In the genomic region with DNA sequence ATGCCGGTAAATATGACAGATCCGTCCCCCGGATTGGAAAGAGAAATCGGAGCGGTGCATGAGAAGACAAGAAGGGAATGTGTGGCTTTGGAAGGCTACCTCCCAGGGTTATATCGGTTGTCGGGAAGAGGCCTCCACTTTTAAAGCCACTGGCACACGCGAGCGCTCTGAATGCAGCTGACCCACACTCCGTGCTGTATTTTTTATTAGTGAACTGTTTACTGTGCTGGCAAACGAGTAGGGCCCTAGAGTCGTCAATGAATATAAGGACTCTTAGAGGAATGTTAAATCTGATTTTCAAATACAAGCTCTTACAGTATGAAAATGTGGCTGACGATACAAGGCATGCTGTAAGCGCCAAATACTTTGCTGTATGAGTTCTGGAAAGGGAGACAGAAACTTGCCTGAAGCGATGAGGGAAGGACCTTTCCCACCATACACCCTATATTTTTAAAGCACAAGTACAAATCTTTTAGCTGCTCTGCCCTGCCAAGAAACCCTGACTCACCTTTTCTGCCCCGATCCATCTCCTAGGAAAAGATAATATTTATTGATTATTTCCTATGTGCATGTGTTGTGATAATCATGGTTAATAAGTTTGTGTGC, we compare ENCODE assay signal across 8 cellular contexts. TPM values are rescaled to one million over a fixed set of nuclear protein-coding genes. Genes with fewer than 3 reads are reported as not detected.
DNase-seq lines count a peak whose midpoint lies in the region; ATAC-seq, FAIRE-seq and TF ChIP-seq lines count a peak whose summit lies in the region.

No MANE protein-coding gene starts in this region.

- no peak for TF ChIP-seq EP300 in GM12878 (IDR thresholded peaks at IDR 0.05; ENCODE audit: borderline replicate concordance in 1 of 2, control insufficient read depth in 1 of 2, low read depth in 2 of 2, low read length in 2 of 2)

- peaks cover 2% of the 10 kb centered on the region; the same call in 1 of the 2 replicates for H3K79me2 ChIP-seq in GM12878 (ENCODE audit: control insufficient read depth, insufficient read depth, low read length)

- H3K27me3 ChIP-seq in GM12878 (replicated peaks in 1 of 2; ENCODE audit: control insufficient read depth in 2 of 2, insufficient read depth in 2 of 2, low read length in 1 of 2) (no peaks in the 10 kb centered on the region), thymus (ENCODE audit: control insufficient read depth, insufficient read depth) (no peaks in the 10 kb centered on the region)

- RAD21 ChIA-PET in GM12878 (lab: Charles Lee; ENCODE audit: unreplicated experiment): interaction anchor here (0.6 to 7.1 kb wide), 18 partner anchors 9 to 301 kb away, joined by 3 to 82 read pairs (median 4); a partner anchor contains a TSS

- H3K27ac ChIP-seq in GM12878 (ENCODE audit: control insufficient read depth, insufficient read depth) (no peak overlapping the region; the same call in 1 of the 2 replicates), thymus (ENCODE audit: low read depth) (peak overlapping the region; percentile 88)

- 6% methylated on average over 17 of the region's 17 CpGs for WGBS in GM12878 (ENCODE audit: insufficient coverage, insufficient replicate concordance, low lambda C conversion rate, missing lambda C conversion rate)
- 6% methylated on average over 17 of the region's 17 CpGs for WGBS in thymus

- H3K4me3 ChIP-seq in GM12878: peak overlapping the region; percentile 92
- peak overlapping the region; percentile 97 for H3K4me3 ChIP-seq in thymus (ENCODE audit: low read length)

- CTCF ChIA-PET in GM12878 (lab: Yijun Ruan, JAX): interaction anchor here (0.6 to 7.5 kb wide), 11 partner anchors 9 to 302 kb away, joined by 3 to 77 read pairs (median 4); a partner anchor contains a TSS

- H4K20me1 ChIP-seq in GM12878 (ENCODE audit: control insufficient read depth, insufficient read depth): no peaks in the 10 kb centered on the region

- peak overlapping the region; percentile 91 for H3K4me2 ChIP-seq in GM12878 (ENCODE audit: control insufficient read depth, insufficient read depth)

- ATAC-seq in HG03354 (IDR thresholded peaks at IDR 0.05; ENCODE audit: poor library complexity, severe bottlenecking, unreplicated experiment) (peak; percentile 1), GM12878 (peak; percentile 5), left colon (peak; percentile 6), GM18520 (IDR thresholded peaks at IDR 0.05; ENCODE audit: unreplicated experiment) (no peak)

- SMC1A ChIA-PET in GM12878 (lab: Charles Lee; ENCODE audit: uncharacterized antibody, unreplicated experiment): interaction anchor here (0.6 to 5.8 kb wide), 20 partner anchors 9 to 304 kb away, joined by 3 to 77 read pairs (median 4); a partner anchor contains a TSS

- H3K36me3 ChIP-seq in GM12878 (ENCODE audit: control insufficient read depth in 2 of 2, insufficient read depth in 2 of 2, low read length in 1 of 2): no peaks in the 10 kb centered on the region
- H3K36me3 ChIP-seq in thymus (ENCODE audit: control insufficient read depth, insufficient read depth): no peaks in the 10 kb centered on the region

- TF ChIP-seq POLR2A in GM12878 (IDR thresholded peaks at IDR 0.05; ENCODE audit: low read depth, low read length): no peak

- FAIRE-seq in GM12878 (lab: Jason Lieb, UNC): no peak

- TF ChIP-seq RAD21 in GM12878 (IDR thresholded peaks at IDR 0.05; ENCODE audit: insufficient read depth, low read depth, low read length): no peak

- H3K4me1 ChIP-seq in GM12878 (ENCODE audit: control insufficient read depth, insufficient read depth, low read length): no peaks in the 10 kb centered on the region; the same call in 1 of the 2 replicates
- peaks cover 12% of the 10 kb centered on the region for H3K4me1 ChIP-seq in thymus (ENCODE audit: control insufficient read depth, insufficient read depth, low read length)

- DNase-seq in DMS114 treated with DMSO at 0.1 percent for 48 hours (lab: John Stamatoyannopoulos, UW; ENCODE audit: unreplicated experiment) (peak; percentile 12), GM12878 (ENCODE audit: low read depth, low spot score) (no peak), left colon (no peak), iPS-NIHi7 (ENCODE audit: extremely low spot score) (no peak), NCI-H446 treated with DMSO at 0.1 percent for 48 hours (lab: John Stamatoyannopoulos, UW) (no peak)

- intact Hi-C loops in GM12878 (cut with micrococcal nuclease; ENCODE audit: unreplicated experiment): loop anchor here (2.0 to 5.0 kb wide), 2 partner anchors 17 to 131 kb away; a partner anchor contains a TSS
- intact Hi-C loops in left colon (cut with DNase I, micrococcal nuclease): loop anchor here in 1 of 2 donors (10.0 kb wide), 1 partner anchor 129 kb away; a partner anchor contains a TSS

- no peak for TF ChIP-seq CTCF in GM12878 (IDR thresholded peaks at IDR 0.05 in 2 of 3, conservative IDR thresholded peaks at IDR 0.05 in 1 of 3; ENCODE audit: control insufficient read depth in 2 of 3, extremely low read depth in 1 of 3, insufficient read depth in 1 of 3, low read depth in 3 of 3, low read length in 3 of 3)

- peak overlapping the region; percentile 70; the same call in 1 of the 2 replicates for H3K9ac ChIP-seq in GM12878 (ENCODE audit: control insufficient read depth, insufficient read depth, low read length)

- BruUV-seq in GM12878 (replicated peaks; lab: Mats Ljungman, UMichigan): no TSS peak

- H3K9me3 ChIP-seq in GM12878 (replicated peaks; ENCODE audit: control insufficient read depth, insufficient read depth, low read length) (no peaks in the 10 kb centered on the region), thymus (ENCODE audit: control insufficient read depth) (no peaks in the 10 kb centered on the region)

- POLR2A ChIA-PET in GM12878 (lab: Charles Lee): interaction anchor here (0.5 to 7.8 kb wide), 14 partner anchors 9 to 288 kb away, joined by 3 to 52 read pairs (median 4); a partner anchor contains a TSS

- peak overlapping the region; percentile 82 for H2AFZ ChIP-seq in GM12878 (ENCODE audit: control insufficient read depth, low read depth, low read length)

- in situ Hi-C loops in GM12878 (cut with MboI): no loop called here

TF ChIP-seq in GM12878, 131 proteins besides CTCF, POLR2A, EP300 and RAD21 (continues in another document):
- TF ChIP-seq EED (IDR thresholded peaks at IDR 0.05; ENCODE audit: low read depth): peak; percentile 8; the same call in 1 of the 2 replicates

RNA-seq across cellular contexts. Expression of a gene that starts 15.8 kb away (rescaled TPM):
- total RNA-seq in GM12878 (2013; cell fraction: nucleolus; rRNA removed): 41.0 and 44.3 TPM in 2 replicates
- total RNA-seq in GM12878 (2014; rRNA removed): 20.9 and 23.9 TPM in 2 replicates
- total RNA-seq in GM12878 (2014; rRNA removed; fragmentation: Illumina TruSeq; extraction: Trizol): 26.9 and 27.7 TPM in 2 replicates
- 22.5 and 28.3 TPM in 2 replicates for total RNA-seq in GM12878 (2021)
- 9.8 TPM for polyA plus RNA-seq in GM12878 (2011; ENCODE audit: low read depth)
- 9.1 and 9.4 TPM in 2 replicates for polyA plus RNA-seq in GM12878 (2011; rRNA removed)
- polyA plus RNA-seq in GM12878 (2011; cell fraction: cytosol; rRNA removed): 1.9 and 2.9 TPM in 2 replicates
- polyA plus RNA-seq in GM12878 (2011; cell fraction: nucleus; rRNA removed): 9.2 and 9.6 TPM in 2 replicates
- 10.1 and 12.5 TPM in 2 replicates for polyA plus RNA-seq in GM12878 (2012)
- polyA plus RNA-seq in GM12878 (2014; fragmentation: Illumina TruSeq; extraction: Trizol): 21.4 and 35.8 TPM in 2 replicates
- polyA plus RNA-seq in GM12878 (2014; fragmentation: Nextera tagmentation; extraction: Ambion mirVana): 1 to 10 TPM; 6.5 to 7.3 TPM
- polyA plus RNA-seq in GM12878 (2014; rRNA removed): 14.8 and 15.1 TPM in 2 replicates
- polyA plus RNA-seq in GM12878 (2016; fragmentation: Nextera tagmentation; extraction: Ambion mirVana): 10 to 100 TPM in 1 of 2 experiments, 1 to 10 TPM in 1; 5.1 to 11.1 TPM
- polyA minus RNA-seq in GM12878 (2011; rRNA and poly(A)+ RNA removed): 3.1 and 5.6 TPM in 2 replicates
- polyA minus RNA-seq in GM12878 (2011; cell fraction: cytosol; rRNA and poly(A)+ RNA removed): 1.7 and 2.3 TPM in 2 replicates
- 4.6 and 7.8 TPM in 2 replicates for polyA minus RNA-seq in GM12878 (2011; cell fraction: nucleus; rRNA and poly(A)+ RNA removed)
- 10 to 100 TPM; 37.2 to 37.8 TPM for total RNA-seq in left colon
- 37.3 TPM for polyA plus RNA-seq in thymus

RNA-seq across cellular contexts. Expression of a gene that starts 17.6 kb away (rescaled TPM):
- 16.7 and 17.2 TPM in 2 replicates for total RNA-seq in GM12878 (2013; cell fraction: nucleolus; rRNA removed)
- total RNA-seq in GM12878 (2014; rRNA removed) (19.9 and 22.1 TPM in 2 replicates), GM12878 (2014; rRNA removed; fragmentation: Illumina TruSeq; extraction: Trizol) (28.5 and 29.2 TPM in 2 replicates), GM12878 (2021) (33.3 and 34.2 TPM in 2 replicates), left colon (10 to 100 TPM; 18.4 to 19.7 TPM)
- 25.5 TPM for polyA plus RNA-seq in GM12878 (2011; ENCODE audit: low read depth)
- polyA plus RNA-seq in GM12878 (2011; rRNA removed) (18.7 and 23.6 TPM in 2 replicates), GM12878 (2014; fragmentation: Illumina TruSeq; extraction: Trizol) (60.7 and 66.8 TPM in 2 replicates), GM12878 (2014; fragmentation: Nextera tagmentation; extraction: Ambion mirVana) (10 to 100 TPM; 15.8 to 21.1 TPM), GM12878 (2014; rRNA removed) (33.5 and 38.9 TPM in 2 replicates), GM12878 (2016; fragmentation: Nextera tagmentation; extraction: Ambion mirVana) (10 to 100 TPM; 21.5 to 23.4 TPM), thymus (53.9 TPM)
- 12.4 and 14.0 TPM in 2 replicates for polyA plus RNA-seq in GM12878 (2011; cell fraction: cytosol; rRNA removed)
- polyA plus RNA-seq in GM12878 (2011; cell fraction: nucleus; rRNA removed): 10.9 and 16.4 TPM in 2 replicates
- 32.8 and 41.8 TPM in 2 replicates for polyA plus RNA-seq in GM12878 (2012)
- polyA minus RNA-seq in GM12878 (2011; rRNA and poly(A)+ RNA removed): 6.1 and 6.9 TPM in 2 replicates
- 3.3 and 4.9 TPM in 2 replicates for polyA minus RNA-seq in GM12878 (2011; cell fraction: cytosol; rRNA and poly(A)+ RNA removed)
- polyA minus RNA-seq in GM12878 (2011; cell fraction: nucleus; rRNA and poly(A)+ RNA removed): 4.6 and 7.4 TPM in 2 replicates

RNA-seq across cellular contexts. Expression of a gene that starts 39.7 kb away (rescaled TPM):
- total RNA-seq in GM12878 (2013; cell fraction: nucleolus; rRNA removed): 113 and 148 TPM in 2 replicates
- total RNA-seq in GM12878 (2014; rRNA removed) (284 and 330 TPM in 2 replicates), GM12878 (2014; rRNA removed; fragmentation: Illumina TruSeq; extraction: Trizol) (410 and 436 TPM in 2 replicates), GM12878 (2021) (276 and 280 TPM in 2 replicates), left colon (100 to 1,000 TPM; 114 to 909 TPM)
- polyA plus RNA-seq in GM12878 (2011; ENCODE audit: low read depth): 759 TPM
- polyA plus RNA-seq in GM12878 (2011; rRNA removed) (183 and 188 TPM in 2 replicates), GM12878 (2014; fragmentation: Illumina TruSeq; extraction: Trizol) (787 and 820 TPM in 2 replicates), GM12878 (2014; fragmentation: Nextera tagmentation; extraction: Ambion mirVana) (1,000 to 10,000 TPM in 1 of 2 experiments, 100 to 1,000 TPM in 1; 617 to 1,045 TPM), GM12878 (2014; rRNA removed) (419 and 468 TPM in 2 replicates), GM12878 (2016; fragmentation: Nextera tagmentation; extraction: Ambion mirVana) (100 to 1,000 TPM; 505 to 555 TPM), thymus (34.7 TPM)
- polyA plus RNA-seq in GM12878 (2011; cell fraction: cytosol; rRNA removed): 123 and 126 TPM in 2 replicates
- polyA plus RNA-seq in GM12878 (2011; cell fraction: nucleus; rRNA removed): 54.4 and 69.2 TPM in 2 replicates
- polyA plus RNA-seq in GM12878 (2012): 415 and 928 TPM in 2 replicates
- 120 and 211 TPM in 2 replicates for polyA minus RNA-seq in GM12878 (2011; rRNA and poly(A)+ RNA removed)
- 47.6 and 68.1 TPM in 2 replicates for polyA minus RNA-seq in GM12878 (2011; cell fraction: cytosol; rRNA and poly(A)+ RNA removed)
- 7.1 and 11.6 TPM in 2 replicates for polyA minus RNA-seq in GM12878 (2011; cell fraction: nucleus; rRNA and poly(A)+ RNA removed)
